ENCODE assay signal across 15 cellular contexts in genomic region chr15:49494842-49495241, GRCh38.
"Had no signal": no experiment of that assay in that cellular context is flagged by ENCODE, and none has a peak within 500 bp of the region (broad histone marks: within the 10 kb centered on the region; RNA-seq: fewer than 3 reads in every experiment).

No MANE protein-coding gene starts in this region.

- H3K4me1 ChIP-seq: heart right ventricle, neural progenitor cell, tibial artery had no signal

- H3K27ac Mint-ChIP-seq: activated naive CD4-positive, alpha-beta T cell treated with anti-CD3 and anti-CD28 coated beads, Interleukin-2, amount 50 U/mL, for 72 hours; activated T-helper 1 cell treated with anti-CD3 and anti-CD28 coated beads, Interleukin-12 subunit alpha, Interleukin-12 subunit beta, Interleukin-2, Interleukin-4 antibody, amounts not matched to agents 30 ng/mL and 10 ng/mL and 1 ng/mL, durations not matched to agents 14 hours and 24 hours and 36 hours; neural progenitor cell; progenitor cell of endocrine pancreas had no signal

- ATAC-seq: activated naive CD4-positive, alpha-beta T cell treated with anti-CD3 and anti-CD28 coated beads, Interleukin-2, amount 50 U/mL, for 72 hours; heart right ventricle; left ventricle myocardium superior had no signal

- H2AFZ ChIP-seq: neural progenitor cell had no signal

- H3K36me3 Mint-ChIP-seq: activated naive CD4-positive, alpha-beta T cell treated with anti-CD3 and anti-CD28 coated beads, Interleukin-2, amount 50 U/mL, for 72 hours; neural progenitor cell had no signal

- DNase-seq: activated CD4-positive, CD25-positive, alpha-beta regulatory T cell treated with anti-CD3 and anti-CD28 coated beads, Interleukin-2, amount 50 U/mL, for 72 hours; activated gamma-delta T cell treated with Interleukin-2 at 50 U/mL for 16 hours; amniotic stem cell; heart right ventricle; kidney glomerular epithelial cell; left ventricle myocardium superior; stimulated activated CD4-positive, alpha-beta T cell treated with anti-CD3 and anti-CD28 coated beads, Interleukin-1b, Interleukin-23, amount 100 ng/mL, for 48 hours; stimulated activated CD8-positive, alpha-beta memory T cell treated with anti-CD3 and anti-CD28 coated beads, Interleukin-4, amount 100 ng/mL, for 48 hours; stimulated activated naive CD4-positive, alpha-beta T cell treated with Interleukin-2 at 50 U/mL for 16 hours; T1000; tibial artery had no signal

- H3K36me3 ChIP-seq: heart right ventricle, neural progenitor cell, tibial artery had no signal

- H3K9me3 Mint-ChIP-seq: activated naive CD4-positive, alpha-beta T cell treated with anti-CD3 and anti-CD28 coated beads, Interleukin-2, amount 50 U/mL, for 72 hours; activated T-helper 1 cell treated with anti-CD3 and anti-CD28 coated beads, Interleukin-12 subunit alpha, Interleukin-12 subunit beta, Interleukin-2, Interleukin-4 antibody, amounts not matched to agents 30 ng/mL and 10 ng/mL and 1 ng/mL, durations not matched to agents 14 hours and 24 hours and 36 hours; neural progenitor cell had no signal

- H3K27me3 ChIP-seq: heart right ventricle, neural progenitor cell, tibial artery had no signal

- H3K4me3 Mint-ChIP-seq: activated T-helper 1 cell treated with anti-CD3 and anti-CD28 coated beads, Interleukin-12 subunit alpha, Interleukin-12 subunit beta, Interleukin-2, Interleukin-4 antibody, amounts not matched to agents 30 ng/mL and 10 ng/mL and 1 ng/mL, durations not matched to agents 14 hours and 24 hours and 36 hours; neural progenitor cell had no signal

- H3K4me2 ChIP-seq: neural progenitor cell had no signal

- H3K27me3 Mint-ChIP-seq: progenitor cell of endocrine pancreas had no signal

- H3K9ac ChIP-seq: neural progenitor cell had no signal

- H3K9me3 ChIP-seq: heart right ventricle, tibial artery had no signal

- H3K4me1 Mint-ChIP-seq: neural progenitor cell had no signal

- H3K4me3 ChIP-seq: heart right ventricle, neural progenitor cell, tibial artery had no signal

- H3K27ac ChIP-seq: heart right ventricle, neural progenitor cell, tibial artery had no signal
